In genomic region chr12:71183018-71183417, GRCh38 we compare ENCODE assay signal across 18 cellular contexts. TPM values are rescaled to one million over a fixed set of nuclear protein-coding genes. Genes with fewer than 3 reads are reported as not detected.
A peak's percentile ranks its signal among the peaks of the same experiment; 100 is the strongest.
DNase-seq lines count a peak whose midpoint lies in the region; ATAC-seq, FAIRE-seq and TF ChIP-seq lines count a peak whose summit lies in the region.
"Had no signal": no experiment of that assay in that cellular context is flagged by ENCODE, and none has a peak within 500 bp of the region (broad histone marks: within the 10 kb centered on the region; RNA-seq: fewer than 3 reads in every experiment).

No MANE protein-coding gene starts in this region.

- H3K9me1 ChIP-seq in K562 (ENCODE audit: control insufficient read depth, insufficient read depth, low read length), result no peaks in the 10 kb centered on the region

- H3K27ac ChIP-seq in K562 (ENCODE audit: extremely low read depth, low read depth, low read length), result no peak overlapping the region
- H3K27ac ChIP-seq: psoas muscle, suprapubic skin had no signal

- H3K9me3 Mint-ChIP-seq in stimulated activated naive CD8-positive, alpha-beta T cell treated with anti-CD3 and anti-CD28 coated beads, Interleukin-15, amount 100 ng/mL, for 72 hours, result peaks cover under 1 to 12% of the 10 kb centered on the region in 2 donors

- no peak overlapping the region for H3K4me3 ChIP-seq in K562
- H3K4me3 ChIP-seq: psoas muscle, suprapubic skin had no signal

- no peak overlapping the region for H3K9ac ChIP-seq in K562 (ENCODE audit: insufficient read depth in 1 of 2, low read depth in 2 of 2, low read length in 2 of 2)

- BruUV-seq in K562 (replicated peaks; lab: Mats Ljungman, UMichigan), result no TSS peak

- H3K79me2 ChIP-seq in K562 (ENCODE audit: control insufficient read depth, insufficient read depth, low read length), result no peaks in the 10 kb centered on the region

- in situ Hi-C loops in K562 (cut with MboI), result no loop called here

- intact Hi-C loops in K562 (cut with micrococcal nuclease), result no loop called here

- H3K27ac Mint-ChIP-seq in stimulated activated naive CD8-positive, alpha-beta T cell treated with anti-CD3 and anti-CD28 coated beads, Interleukin-15, amount 100 ng/mL, for 72 hours, result no peak overlapping the region
- H3K27ac Mint-ChIP-seq: CD8-positive, alpha-beta T cell; naive thymus-derived CD8-positive, alpha-beta T cell; WTC11 had no signal

- TF ChIP-seq RAD21 in K562 (CRISPR knock-in tag; conservative IDR thresholded peaks at IDR 0.05 in 1 of 2, IDR thresholded peaks at IDR 0.05 in 1 of 2), result no peak

- no peaks in the 10 kb centered on the region for H3K9me3 ChIP-seq in K562 (replicated peaks; ENCODE audit: control insufficient read depth, insufficient read depth, low read depth, low read length)
- H3K9me3 ChIP-seq: psoas muscle, suprapubic skin had no signal

- CTCF ChIA-PET in K562 (lab: Yijun Ruan, JAX; ENCODE audit: low intra/inter-chr PET ratio), result no interaction called here

- H3K27me3 Mint-ChIP-seq in stimulated activated naive CD8-positive, alpha-beta T cell treated with anti-CD3 and anti-CD28 coated beads, Interleukin-15, amount 100 ng/mL, for 72 hours, result no peaks in the 10 kb centered on the region

- H3K4me2 ChIP-seq in K562 (ENCODE audit: insufficient read depth, low read length), result no peak overlapping the region

- no peaks in the 10 kb centered on the region; a peak in 1 of 5 replicates for H3K27me3 ChIP-seq in K562 (ENCODE audit: control insufficient read depth in 2 of 2, insufficient read depth in 2 of 2, low read length in 2 of 2)
- H3K27me3 ChIP-seq: suprapubic skin had no signal

- no peak for DNase-seq in stimulated activated naive CD8-positive, alpha-beta T cell treated with anti-CD3 and anti-CD28 coated beads, Interleukin-15, Interleukin-2, amounts not matched to agents 100 U/mL and 50 U/mL, for 24 hours
- DNase-seq in stimulated activated naive CD8-positive, alpha-beta T cell treated with anti-CD3 and anti-CD28 coated beads, Interleukin-15, amount 100 ng/mL, for 72 hours, result no peak
- DNase-seq in K562 (ENCODE audit: extremely low read depth in 1 of 4, low spot score in 3 of 4) (no peak), GF-D8 (lab: John Stamatoyannopoulos, UW) (no peak)
- DNase-seq: ACHN; CD8-positive, alpha-beta T cell; cerebellar nuclear complex; Kasumi-1; naive thymus-derived CD8-positive, alpha-beta T cell; NCI-H187 treated with DMSO at 0.1 percent for 48 hours; NCI-H510A treated with DMSO at 0.1 percent for 48 hours; psoas muscle had no signal

- ATAC-seq in stimulated activated naive CD8-positive, alpha-beta T cell treated with anti-CD3 and anti-CD28 coated beads, Interleukin-15, Interleukin-2, amounts not matched to agents 100 U/mL and 50 U/mL, for 24 hours, result peak; percentile 46
- ATAC-seq in stimulated activated naive CD8-positive, alpha-beta T cell treated with anti-CD3 and anti-CD28 coated beads, Interleukin-15, amount 100 ng/mL, for 72 hours, result no peak
- ATAC-seq in K562, result no peak
- ATAC-seq in GM18519 (IDR thresholded peaks at IDR 0.05; ENCODE audit: low FRiP score, unreplicated experiment), result no peak
- no peak for ATAC-seq in GM18498 (IDR thresholded peaks at IDR 0.05; ENCODE audit: unreplicated experiment)
- ATAC-seq in GM18870 (IDR thresholded peaks at IDR 0.05; ENCODE audit: unreplicated experiment), result no peak
- ATAC-seq: CD8-positive, alpha-beta T cell; naive thymus-derived CD8-positive, alpha-beta T cell; psoas muscle; WTC11 had no signal

- no peak overlapping the region for H3K4me3 Mint-ChIP-seq in stimulated activated naive CD8-positive, alpha-beta T cell treated with anti-CD3 and anti-CD28 coated beads, Interleukin-15, amount 100 ng/mL, for 72 hours
- H3K4me3 Mint-ChIP-seq: CD8-positive, alpha-beta T cell; naive thymus-derived CD8-positive, alpha-beta T cell; WTC11 had no signal

- no peak overlapping the region for H2AFZ ChIP-seq in K562 (ENCODE audit: low read depth, low read length)

- TF ChIP-seq CTCF in K562 (IDR thresholded peaks at IDR 0.05 in 2 of 3, conservative IDR thresholded peaks at IDR 0.05 in 1 of 3; ENCODE audit: insufficient read depth in 2 of 3, low read depth in 1 of 3, low read length in 3 of 3), result no peak

- H4K20me1 ChIP-seq in K562 (replicated peaks; ENCODE audit: control insufficient read depth, insufficient read depth, low read length), result no peaks in the 10 kb centered on the region

- TF ChIP-seq EP300 in K562 (IDR thresholded peaks at IDR 0.05; ENCODE audit: low read length), result no peak

- H3K36me3 ChIP-seq in K562 (ENCODE audit: control insufficient read depth, insufficient read depth, low read length), result no peaks in the 10 kb centered on the region
- H3K36me3 ChIP-seq: suprapubic skin had no signal

- FAIRE-seq in K562 (lab: Jason Lieb, UNC) (no peak), islet of Langerhans (lab: Jason Lieb, UNC) (peak; percentile 68)

- 7% methylated on average over 1 of the region's 1 CpG for WGBS in K562 (ENCODE audit: insufficient coverage, low coverage, missing lambda C conversion rate)

- H3K4me1 ChIP-seq in K562 (replicated peaks in 1 of 2; ENCODE audit: control insufficient read depth in 2 of 2, insufficient read depth in 2 of 2, low read length in 2 of 2), result no peaks in the 10 kb centered on the region
- H3K4me1 ChIP-seq: psoas muscle had no signal

- H3K4me1 Mint-ChIP-seq in stimulated activated naive CD8-positive, alpha-beta T cell treated with anti-CD3 and anti-CD28 coated beads, Interleukin-15, amount 100 ng/mL, for 72 hours, result peaks cover 7% of the 10 kb centered on the region
- H3K4me1 Mint-ChIP-seq: naive thymus-derived CD8-positive, alpha-beta T cell had no signal

- TF ChIP-seq POLR2A in K562 (conservative IDR thresholded peaks at IDR 0.05), result no peak

- POLR2A ChIA-PET in K562 (lab: Yijun Ruan, JAX), result no interaction called here

TF ChIP-seq in K562, 482 proteins besides CTCF, POLR2A, EP300 and RAD21:
- TF ChIP-seq FOSL1 (tag; conservative IDR thresholded peaks at IDR 0.05) (peak; percentile 83), JUN (IDR thresholded peaks at IDR 0.05; ENCODE audit: borderline replicate concordance, low read depth, low read length) (0 out of 2 replicates have a peak, but pooled peaks have one; percentile 8), JUN (CRISPR knock-in tag; IDR thresholded peaks at IDR 0.05; ENCODE audit: borderline replicate concordance) (no peak), USF2 (CRISPR knock-in tag; IDR thresholded peaks at IDR 0.05) (no peak), ATF3 (IDR thresholded peaks at IDR 0.05) (peak; percentile 30; the same call in 1 of the 2 replicates), ATF3 (CRISPR knock-in tag; conservative IDR thresholded peaks at IDR 0.05) (no peak), JUND (IDR thresholded peaks at IDR 0.05; ENCODE audit: borderline replicate concordance, low read depth, low read length) (0 out of 2 replicates have a peak, but pooled peaks have one; percentile 16), JUND (tag; IDR thresholded peaks at IDR 0.05; ENCODE audit: borderline replicate concordance, low read depth, low read length) (0 out of 3 replicates have a peak, but pooled peaks have one; percentile 32)
TF ChIP-seq in K562: peak in this region for 4.

RNA-seq across cellular contexts. Expression of gene TSPAN8, which starts 25.2 kb away (rescaled TPM):
- total RNA-seq in K562 (2011; cell fraction: chromatin; rRNA removed; ENCODE audit: low replicate concordance), result not detected in 2 replicates
- total RNA-seq in K562 (2011; cell fraction: nucleolus; rRNA removed), result not detected in 2 replicates
- total RNA-seq in K562 (2011; cell fraction: nucleoplasm; rRNA removed), result not detected in 2 replicates
- not detected in 2 replicates for total RNA-seq in K562 (2014; rRNA removed)
- total RNA-seq in K562 (2014; rRNA removed; fragmentation: Illumina TruSeq; extraction: Trizol), result 0.16 and 0.22 TPM in 2 replicates
- 0.25 and 0.41 TPM in 2 replicates for total RNA-seq in K562 (2015; rRNA removed; fragmentation: Illumina TruSeq; extraction: Trizol)
- 0.31 and 0.67 TPM in 2 replicates for total RNA-seq in K562 (2021)
- 0.11 TPM in 1 of 2 replicates, not detected in the other for polyA plus RNA-seq in K562 (2011; rRNA removed)
- polyA plus RNA-seq in K562 (2011; cell fraction: cytosol; rRNA removed), result 0.06 TPM in 1 of 2 replicates, not detected in the other
- not detected in 2 replicates for polyA plus RNA-seq in K562 (2011; cell fraction: nucleus; rRNA removed)
- polyA plus RNA-seq in K562 (2012), result 0.14 and 0.25 TPM in 2 replicates
- polyA plus RNA-seq in K562 (2014; fragmentation: Illumina TruSeq; extraction: Trizol), result 0.21 TPM in 1 of 2 replicates, not detected in the other
- under 1 TPM; 0.55 TPM for polyA plus RNA-seq in K562 (2014; fragmentation: Nextera tagmentation; extraction: Ambion mirVana)
- polyA plus RNA-seq in K562 (2014; rRNA removed), result not detected in 2 replicates
- not detected in 2 replicates for polyA minus RNA-seq in K562 (2011; rRNA and poly(A)+ RNA removed)
- polyA minus RNA-seq in K562 (2011; cell fraction: cytosol; rRNA and poly(A)+ RNA removed), result 1.4 TPM in 1 of 2 replicates, not detected in the other
- 0.67 TPM in 1 of 2 replicates, not detected in the other for polyA minus RNA-seq in K562 (2011; cell fraction: nucleus; rRNA and poly(A)+ RNA removed)
- total RNA-seq: CD8-positive, alpha-beta T cell; naive thymus-derived CD8-positive, alpha-beta T cell had no signal
- polyA plus RNA-seq: naive thymus-derived CD8-positive, alpha-beta T cell had no signal
